In the genomic region with DNA sequence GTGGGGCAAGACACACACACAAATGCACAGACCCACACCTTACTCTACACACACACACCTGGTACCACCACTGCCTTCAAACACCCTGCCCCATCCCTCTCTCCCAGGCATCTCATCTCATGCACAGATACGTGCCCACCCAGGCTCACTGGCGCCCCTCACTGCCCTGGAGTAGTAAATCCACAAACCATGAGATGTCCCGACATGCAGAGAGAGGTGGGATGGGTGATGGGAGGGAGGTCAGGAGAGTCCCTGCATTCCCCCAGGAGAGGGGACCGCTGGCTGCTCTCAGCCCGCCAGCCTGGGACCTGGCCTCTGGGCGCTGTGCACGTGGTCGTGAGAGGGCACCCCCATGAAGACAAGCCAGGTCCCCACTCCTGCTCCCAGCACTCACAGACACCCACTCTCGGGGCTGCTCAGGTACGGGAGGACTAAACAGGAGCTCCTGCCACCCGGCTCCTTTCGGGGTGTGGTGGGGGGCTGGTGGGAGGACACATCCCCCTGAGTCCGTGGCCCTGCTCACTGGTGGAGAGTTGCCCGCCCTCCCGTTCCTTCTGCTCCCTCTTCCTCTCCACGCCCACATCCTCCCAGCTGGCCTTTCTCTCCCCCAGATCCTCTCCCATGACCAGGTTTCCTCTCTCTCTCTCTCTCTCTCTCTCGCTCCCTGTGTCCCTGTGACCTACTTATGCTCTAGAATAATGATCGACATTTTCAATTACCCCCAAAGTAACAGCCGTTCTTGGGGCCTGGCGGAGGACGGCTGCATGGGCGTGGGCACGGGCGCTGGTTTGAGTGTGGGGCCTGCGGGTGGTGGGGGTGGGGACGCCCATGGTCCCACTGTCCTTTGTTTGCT, we compare ENCODE assay signal across 11 cellular contexts. TPM values are rescaled to one million over a fixed set of nuclear protein-coding genes. Genes with fewer than 3 reads are reported as not detected.
DNase-seq lines count a peak whose midpoint lies in the region; ATAC-seq and TF ChIP-seq lines count a peak whose summit lies in the region.
"Had no signal": no experiment of that assay in that cellular context is flagged by ENCODE, and none has a peak within 500 bp of the region (broad histone marks: within the 10 kb centered on the region; RNA-seq: fewer than 3 reads in every experiment).

No MANE protein-coding gene starts in this region.

- H3K9me2 ChIP-seq in PC-3 (replicated peaks; ENCODE audit: low read length): no peaks in the 10 kb centered on the region

- H2AFZ ChIP-seq in OCI-LY3 (ENCODE audit: low read depth, low read length): no peak overlapping the region
- H2AFZ ChIP-seq in PC-3 (ENCODE audit: low read length): no peak overlapping the region

- 14 to 24% (median 20%) methylated on average over 26 of the region's 26 CpGs for WGBS in ovary, 3 donors

- H3K9ac ChIP-seq in OCI-LY3 (ENCODE audit: low read length): no peak overlapping the region
- H3K9ac ChIP-seq in PC-3 (ENCODE audit: low read length): no peak overlapping the region

- DNase-seq in foreskin keratinocyte (no peak), ovary (peak; percentile 69 to 82 (median 73)), AG20443 (ENCODE audit: low spot score) (no peak), PC-3 (no peak)
- DNase-seq: stimulated activated naive CD8-positive, alpha-beta T cell treated with anti-CD3 and anti-CD28 coated beads, Interleukin-15, amount 100 ng/mL, for 72 hours had no signal

- H3K4me3 ChIP-seq in OCI-LY3 (ENCODE audit: low read length) (no peak overlapping the region), ovary (peak overlapping the region; percentile 17), PC-3 (ENCODE audit: low read length) (no peak overlapping the region)
- H3K4me3 ChIP-seq: psoas muscle had no signal

- POLR2A ChIA-PET in PC-3 (lab: Charles Lee; ENCODE audit: unreplicated experiment): no interaction called here

- H3K27ac ChIP-seq in OCI-LY3 (ENCODE audit: low read length): no peak overlapping the region
- H3K27ac ChIP-seq in foreskin keratinocyte: no peak overlapping the region
- H3K27ac ChIP-seq in ovary: peak overlapping the region; percentile 12 to 52
- no peak overlapping the region for H3K27ac ChIP-seq in PC-3 (ENCODE audit: low read length)
- H3K27ac ChIP-seq: psoas muscle had no signal

- TF ChIP-seq EP300 in ovary (IDR thresholded peaks at IDR 0.05): no peak

- 0 out of 3 replicates have a peak, but pooled peaks have one; percentile 10 for TF ChIP-seq CTCF in GM12872 (IDR thresholded peaks at IDR 0.05; ENCODE audit: insufficient read depth, low read depth, low read length)
- TF ChIP-seq CTCF in OCI-LY3 (IDR thresholded peaks at IDR 0.05; ENCODE audit: low read depth, low read length): peak; percentile 19; the same call in 1 of the 2 replicates
- peak; percentile 27 for TF ChIP-seq CTCF in foreskin keratinocyte (conservative IDR thresholded peaks at IDR 0.05)
- TF ChIP-seq CTCF in ovary (IDR thresholded peaks at IDR 0.05): no peak
- TF ChIP-seq CTCF in PC-3 (conservative IDR thresholded peaks at IDR 0.05; ENCODE audit: low read depth, low read length): no peak

- CTCF ChIA-PET in PC-3 (lab: Charles Lee): no interaction called here

- H4K20me1 ChIP-seq in OCI-LY3 (ENCODE audit: insufficient read depth, low read length) (no peaks in the 10 kb centered on the region), PC-3 (ENCODE audit: low read length) (no peaks in the 10 kb centered on the region)

- ATAC-seq in foreskin keratinocyte: no peak
- ATAC-seq in HG02884 (IDR thresholded peaks at IDR 0.05; ENCODE audit: unreplicated experiment): no peak
- ATAC-seq in GM19328 (IDR thresholded peaks at IDR 0.05; ENCODE audit: unreplicated experiment): no peak
- no peak for ATAC-seq in PC-3
- ATAC-seq: esophagus mucosa; stimulated activated naive CD8-positive, alpha-beta T cell treated with anti-CD3 and anti-CD28 coated beads, Interleukin-15, amount 100 ng/mL, for 72 hours had no signal

- H3K4me1 ChIP-seq in OCI-LY3 (ENCODE audit: low read length): peaks cover 16% of the 10 kb centered on the region
- no peaks in the 10 kb centered on the region for H3K4me1 ChIP-seq in foreskin keratinocyte
- peaks cover 4% of the 10 kb centered on the region for H3K4me1 ChIP-seq in ovary (ENCODE audit: insufficient read depth)
- no peaks in the 10 kb centered on the region for H3K4me1 ChIP-seq in PC-3 (ENCODE audit: insufficient read depth, low read length)
- H3K4me1 ChIP-seq: psoas muscle had no signal

- TF ChIP-seq POLR2A in ovary (IDR thresholded peaks at IDR 0.05): no peak

- H3K4me2 ChIP-seq in OCI-LY3 (ENCODE audit: low read length) (peak overlapping the region; percentile 4; the same call in 1 of the 2 replicates), PC-3 (ENCODE audit: low read length) (no peak overlapping the region)

- H3K79me2 ChIP-seq in OCI-LY3 (ENCODE audit: low read length) (no peaks in the 10 kb centered on the region), PC-3 (ENCODE audit: low read length) (no peaks in the 10 kb centered on the region)

- intact Hi-C loops in ovary (cut with DNase I): loop anchor here in 3 of 4 donors (5.0 to 10.0 kb wide), 3 partner anchors 44 to 73 kb away; no protein-coding TSS in a partner anchor
- intact Hi-C loops in PC-3 (cut with micrococcal nuclease): no loop called here

- no peaks in the 10 kb centered on the region for H3K36me3 ChIP-seq in OCI-LY3 (replicated peaks; ENCODE audit: low read depth, low read length)
- H3K36me3 ChIP-seq in ovary: no peaks in the 10 kb centered on the region
- H3K36me3 ChIP-seq in PC-3 (ENCODE audit: low read depth, low read length): no peaks in the 10 kb centered on the region

- H3K27me3 ChIP-seq in OCI-LY3 (ENCODE audit: low read depth, low read length) (peaks cover 7% of the 10 kb centered on the region), foreskin keratinocyte (peaks cover 7% of the 10 kb centered on the region), ovary (no peaks in the 10 kb centered on the region), PC-3 (ENCODE audit: low read length) (no peaks in the 10 kb centered on the region)

- BruUV-seq in PC-3 (replicated peaks; lab: Mats Ljungman, UMichigan): no TSS peak

- H3F3A ChIP-seq in PC-3 (ENCODE audit: low read length, unreplicated experiment): no peaks in the 10 kb centered on the region

- no peaks in the 10 kb centered on the region for H3K9me3 ChIP-seq in OCI-LY3 (ENCODE audit: insufficient read depth, low read length)
- H3K9me3 ChIP-seq in ovary: no peaks in the 10 kb centered on the region
- H3K9me3 ChIP-seq in PC-3 (ENCODE audit: low read length): no peaks in the 10 kb centered on the region
- H3K9me3 ChIP-seq: psoas muscle had no signal

RNA-seq across cellular contexts. Expression of gene CSPG4, which starts 18.8 kb away (rescaled TPM):
- total RNA-seq in foreskin keratinocyte: 6.0 and 13.3 TPM in 2 replicates
- polyA plus RNA-seq in foreskin keratinocyte: 2.7 and 5.1 TPM in 2 replicates
- 10 to 100 TPM in 2 of 7 donors, 1 to 10 TPM in 5; 4.2 to 30.0 (median 5.2) TPM for total RNA-seq in ovary
- 1 to 10 TPM; 3.3 to 7.8 TPM for polyA plus RNA-seq in ovary
- 2.0 and 2.9 TPM in 2 replicates for total RNA-seq in PC-3 (2014; rRNA removed)

Comparison
In these comparisons a context has a peak if more than half of its experiments do, and no peak if none do; other contexts are left out.
1. CTCF ChIP-seq: peak in GM12872 (single experiment), OCI-LY3 (single experiment) and foreskin keratinocyte (single experiment); none in ovary (0 of 3) and PC-3 (single experiment).
2. H3K27ac ChIP-seq: peak in ovary (2 of 2); none in OCI-LY3 (single experiment), foreskin keratinocyte (single experiment) and PC-3 (single experiment).
3. DNase-seq: peak in ovary (5 of 5); none in foreskin keratinocyte (0 of 2), AG20443 (single experiment) and PC-3 (single experiment).